In the genomic region with DNA sequence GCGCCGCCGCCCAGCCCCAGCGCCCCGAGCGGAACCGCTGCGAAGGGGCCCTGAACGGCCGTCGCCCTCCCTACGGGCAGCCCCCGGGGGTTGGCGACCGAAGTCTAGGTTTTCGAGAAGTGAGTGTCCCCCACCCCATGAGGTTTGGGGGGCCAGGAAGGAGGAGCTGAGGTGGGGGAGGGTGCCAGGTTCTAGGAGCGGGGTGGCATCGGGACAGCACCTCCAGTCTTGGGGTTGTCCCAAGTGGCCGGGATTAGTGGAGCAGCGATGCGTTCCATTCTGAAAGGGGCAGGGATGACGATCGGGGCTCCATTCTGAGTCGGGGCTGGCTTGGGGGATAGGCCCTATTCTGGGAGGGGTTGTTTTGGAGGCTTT, we compare ENCODE assay signal across 1 cellular context.
TF ChIP-seq lines count a peak whose summit lies in the region.

No MANE protein-coding gene starts in this region.

TF ChIP-seq in endothelial cell of umbilical vein, 7 proteins besides CTCF, POLR2A, EP300 and RAD21:
- TF ChIP-seq MYC (IDR thresholded peaks at IDR 0.05; ENCODE audit: low read depth, low read length) (no peak), FOS (IDR thresholded peaks at IDR 0.05; ENCODE audit: borderline replicate concordance, insufficient read depth, low read length) (no peak)
